In the genomic region with DNA sequence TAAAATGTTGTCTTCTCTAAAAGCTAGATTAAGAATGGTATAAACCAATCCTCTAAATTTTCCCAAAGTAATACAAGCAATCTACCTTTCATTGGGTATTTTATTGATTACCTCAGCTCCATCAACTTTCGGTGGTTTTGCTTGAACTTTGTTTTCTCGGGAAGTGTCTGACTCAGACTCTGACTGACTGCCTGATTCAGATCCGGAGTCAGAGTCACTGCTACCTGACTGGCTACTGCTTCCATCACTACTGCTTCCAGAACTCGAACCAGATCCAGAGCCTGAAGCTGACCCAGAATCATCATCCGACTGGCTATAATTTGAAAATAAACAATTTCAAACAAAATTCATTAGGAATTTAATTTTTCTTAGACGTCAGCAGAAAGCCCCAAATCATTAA, we compare ENCODE assay signal across 12 cellular contexts. TPM values are rescaled to one million over a fixed set of nuclear protein-coding genes. Genes with fewer than 3 reads are reported as not detected.
DNase-seq lines count a peak whose midpoint lies in the region; ATAC-seq, FAIRE-seq and TF ChIP-seq lines count a peak whose summit lies in the region.
"Had no signal": no experiment of that assay in that cellular context is flagged by ENCODE, and none has a peak within 500 bp of the region (broad histone marks: within the 10 kb centered on the region; RNA-seq: fewer than 3 reads in every experiment).

No MANE protein-coding gene starts in this region.

- TF ChIP-seq RAD21 in IMR-90 (IDR thresholded peaks at IDR 0.05; ENCODE audit: low read length) = no peak

- no peak overlapping the region for H3K18ac ChIP-seq in IMR-90 (ENCODE audit: low read depth, low read length)

- H2AK9ac ChIP-seq in IMR-90 (replicated peaks; ENCODE audit: low read depth, low read length, poor library complexity) = no peak overlapping the region

- CTCF ChIA-PET in activated CD8-positive, alpha-beta T cell treated with anti-CD3 and anti-CD28 coated beads for 36 hours (lab: Charles Lee) = interaction anchor here (0.8 to 4.1 kb wide), 11 partner anchors 9 to 161 kb away, joined by 3 to 44 read pairs (median 4); no protein-coding TSS in a partner anchor
- CTCF ChIA-PET in activated CD8-positive, alpha-beta T cell treated with anti-CD3 and anti-CD28 coated beads, Interleukin-2, amount 10 ng/mL, durations not matched to agents 7 days and 5 days (lab: Charles Lee) = interaction anchor here (0.8 to 4.1 kb wide), 9 partner anchors 9 to 156 kb away, joined by 3 to 49 read pairs (median 5); no protein-coding TSS in a partner anchor
- CTCF ChIA-PET in IMR-90 (lab: Yijun Ruan, JAX) = interaction anchor here (0.9 to 1.4 kb wide), 3 partner anchors 11 to 156 kb away, joined by 3 to 6 read pairs (median 4); no protein-coding TSS in a partner anchor

- peak; percentile 71 for FAIRE-seq in keratinocyte (lab: Jason Lieb, UNC)

- WGBS in IMR-90 (ENCODE audit: extremely low coverage in 2 of 2, insufficient read length in 1 of 2), 2 experiments = 56% methylated on average over 3 of the region's 6 CpGs; no CpG with 5 or more reads in 1 of the 2 experiments

- peaks cover 45% of the 10 kb centered on the region for H3K4me1 Mint-ChIP-seq in activated CD8-positive, alpha-beta T cell treated with anti-CD3 and anti-CD28 coated beads for 36 hours (ENCODE audit: low read depth)
- peaks cover 21% of the 10 kb centered on the region for H3K4me1 Mint-ChIP-seq in activated CD8-positive, alpha-beta T cell treated with anti-CD3 and anti-CD28 coated beads, Interleukin-2, amount 10 ng/mL, durations not matched to agents 7 days and 5 days (ENCODE audit: low read depth)

- peaks cover 31% of the 10 kb centered on the region for H3K36me3 Mint-ChIP-seq in activated CD8-positive, alpha-beta T cell treated with anti-CD3 and anti-CD28 coated beads for 36 hours (ENCODE audit: low read depth)
- peaks cover 33% of the 10 kb centered on the region for H3K36me3 Mint-ChIP-seq in activated CD8-positive, alpha-beta T cell treated with anti-CD3 and anti-CD28 coated beads, Interleukin-2, amount 10 ng/mL, durations not matched to agents 7 days and 5 days (ENCODE audit: low read depth)

- no peak overlapping the region for H3K4ac ChIP-seq in IMR-90 (ENCODE audit: low read depth, low read length)

- H2AK5ac ChIP-seq in IMR-90 (ENCODE audit: low read depth, low read length) = no peak overlapping the region

- TF ChIP-seq POLR2A in IMR-90 (IDR thresholded peaks at IDR 0.05; ENCODE audit: low read depth, low read length) = no peak

- H3K36me3 ChIP-seq in IMR-90 (ENCODE audit: control insufficient read depth, insufficient read depth, low read length) (peaks cover 8% of the 10 kb centered on the region), keratinocyte (ENCODE audit: control insufficient read depth in 2 of 2, extremely low read depth in 1 of 2, insufficient read depth in 2 of 2, low read length in 2 of 2) (peaks cover 6 to 9% of the 10 kb centered on the region in 2 experiments)

- H3K9me3 ChIP-seq in IMR-90 (ENCODE audit: control insufficient read depth, insufficient read depth, low read length) = no peaks in the 10 kb centered on the region
- no peaks in the 10 kb centered on the region for H3K9me3 ChIP-seq in keratinocyte (ENCODE audit: control insufficient read depth, low read depth, low read length)
- H3K9me3 ChIP-seq: tibial artery had no signal

- no peak for DNase-seq in activated CD8-positive, alpha-beta T cell treated with anti-CD3 and anti-CD28 coated beads for 36 hours
- no peak for DNase-seq in activated CD8-positive, alpha-beta T cell treated with anti-CD3 and anti-CD28 coated beads, Interleukin-2, amount 10 ng/mL, durations not matched to agents 7 days and 5 days
- DNase-seq in IMR-90 = peak; percentile 63
- peak; percentile 42 for DNase-seq in amniotic epithelial cell (ENCODE audit: low read depth)
- no peak for DNase-seq in keratinocyte (ENCODE audit: low read depth, low spot score)
- DNase-seq in sciatic nerve (ENCODE audit: low spot score) = no peak
- DNase-seq: amniotic stem cell, tibial artery had no signal

- H3K4me2 ChIP-seq in IMR-90 (ENCODE audit: low read depth, low read length) (no peak overlapping the region), keratinocyte (ENCODE audit: control insufficient read depth, extremely low read depth, insufficient read depth, low read depth, low read length) (no peak overlapping the region)

- H3K9me1 ChIP-seq in IMR-90 (ENCODE audit: insufficient read depth, low read length) (no peaks in the 10 kb centered on the region), keratinocyte (ENCODE audit: control insufficient read depth, extremely low read depth, insufficient read depth, low read length) (no peaks in the 10 kb centered on the region)

- POLR2A ChIA-PET in activated CD8-positive, alpha-beta T cell treated with anti-CD3 and anti-CD28 coated beads for 36 hours (lab: Charles Lee) = interaction anchor here (1.1 kb wide), 1 partner anchor 123 kb away, joined by 3 read pairs; no protein-coding TSS in a partner anchor
- POLR2A ChIA-PET in activated CD8-positive, alpha-beta T cell treated with anti-CD3 and anti-CD28 coated beads, Interleukin-2, amount 10 ng/mL, durations not matched to agents 7 days and 5 days (lab: Charles Lee) = interaction anchor here (0.6 to 1.0 kb wide), 2 partner anchors 22 to 75 kb away, joined by 3 read pairs; no protein-coding TSS in a partner anchor
- POLR2A ChIA-PET in IMR-90 (lab: Charles Lee; ENCODE audit: unreplicated experiment) = no interaction called here

- H2BK5ac ChIP-seq in IMR-90 (ENCODE audit: low read depth, low read length, poor library complexity, severe bottlenecking) = no peak overlapping the region

- no peak overlapping the region for H4K8ac ChIP-seq in IMR-90 (ENCODE audit: low read depth in 2 of 2, low read length in 2 of 2)

- H4K20me1 ChIP-seq in IMR-90 (ENCODE audit: insufficient read depth, low read length) = no peaks in the 10 kb centered on the region; the same call in none of the 2 replicates
- H4K20me1 ChIP-seq in keratinocyte (ENCODE audit: control insufficient read depth, extremely low read depth, insufficient read depth, low read length) = no peaks in the 10 kb centered on the region

- H3K23ac ChIP-seq in IMR-90 (ENCODE audit: low read depth, low read length) = no peak overlapping the region

- no TSS peak for BruUV-seq in IMR-90 (replicated peaks; lab: Mats Ljungman, UMichigan)

- dilution Hi-C loops in IMR-90 (cut with HindIII; ENCODE audit: low sequenced_read_pairs, unreplicated experiment) = no loop called here
- dilution Hi-C loops in keratinocyte (cut with MboI; ENCODE audit: extremely low pct_ligation_motif_present, low sequenced_read_pairs) = no loop called here

- H3K4me3 ChIP-seq in IMR-90 (ENCODE audit: insufficient read depth, low read depth, low read length) = no peak overlapping the region
- no peak overlapping the region for H3K4me3 ChIP-seq in keratinocyte (ENCODE audit: control insufficient read depth in 2 of 3, extremely low read depth in 1 of 3, insufficient read depth in 2 of 3, low read depth in 1 of 3, low read length in 3 of 3)
- H3K4me3 ChIP-seq: tibial artery had no signal

- H3K79me2 ChIP-seq in keratinocyte (ENCODE audit: control insufficient read depth, insufficient read depth, low read length) = peaks cover 49% of the 10 kb centered on the region

- in situ Hi-C loops in IMR-90 (cut with MboI; ENCODE audit: low sequenced_read_pairs) = loop anchor here (5.0 kb wide), 1 partner anchor 128 kb away; no protein-coding TSS in a partner anchor

- H3K4me1 ChIP-seq in IMR-90 (ENCODE audit: control insufficient read depth, insufficient read depth, low read length) (peaks cover 2% of the 10 kb centered on the region), keratinocyte (ENCODE audit: control insufficient read depth, extremely low read depth, insufficient read depth, low read length) (no peaks in the 10 kb centered on the region)

- H3K27me3 Mint-ChIP-seq in activated CD8-positive, alpha-beta T cell treated with anti-CD3 and anti-CD28 coated beads for 36 hours = no peaks in the 10 kb centered on the region
- no peaks in the 10 kb centered on the region for H3K27me3 Mint-ChIP-seq in activated CD8-positive, alpha-beta T cell treated with anti-CD3 and anti-CD28 coated beads, Interleukin-2, amount 10 ng/mL, durations not matched to agents 7 days and 5 days (ENCODE audit: low read depth)
- H3K27me3 Mint-ChIP-seq: natural killer cell treated with Interleukin-12 subunit alpha and Interleukin-12 subunit beta and Interleukin-15 and Interleukin-18, amount 100 ng/mL, for 72 hours had no signal

- H4K91ac ChIP-seq in IMR-90 (ENCODE audit: insufficient read depth, low read depth, low read length) = no peak overlapping the region

- H3K14ac ChIP-seq in IMR-90 (replicated peaks; ENCODE audit: low read depth, low read length) = no peak overlapping the region

- H3K79me1 ChIP-seq in IMR-90 (ENCODE audit: low read depth in 1 of 2, low read length in 2 of 2) = peaks cover 0 to 22% of the 10 kb centered on the region in 2 experiments; a peak in 3 of 4 replicates

- H3K9ac ChIP-seq in IMR-90 (ENCODE audit: low read depth, low read length) (no peak overlapping the region), keratinocyte (ENCODE audit: control insufficient read depth, extremely low read depth, insufficient read depth, low read length) (no peak overlapping the region)

- peak overlapping the region; percentile 57 for H3K27ac Mint-ChIP-seq in activated CD8-positive, alpha-beta T cell treated with anti-CD3 and anti-CD28 coated beads for 36 hours
- no peak overlapping the region for H3K27ac Mint-ChIP-seq in activated CD8-positive, alpha-beta T cell treated with anti-CD3 and anti-CD28 coated beads, Interleukin-2, amount 10 ng/mL, durations not matched to agents 7 days and 5 days
- H3K27ac Mint-ChIP-seq: natural killer cell treated with Interleukin-12 subunit alpha and Interleukin-12 subunit beta and Interleukin-15 and Interleukin-18, amount 100 ng/mL, for 72 hours had no signal

- H3K27me3 ChIP-seq in IMR-90 (ENCODE audit: control insufficient read depth, insufficient read depth, low read length) (no peaks in the 10 kb centered on the region), keratinocyte (ENCODE audit: control insufficient read depth, extremely low read depth, insufficient read depth, low read length) (no peaks in the 10 kb centered on the region)
- H3K27me3 ChIP-seq: tibial artery had no signal

- intact Hi-C loops in activated CD8-positive, alpha-beta T cell treated with anti-CD3 and anti-CD28 coated beads for 36 hours (cut with micrococcal nuclease) = no loop called here
- intact Hi-C loops in IMR-90 (cut with micrococcal nuclease) (no loop called here), sciatic nerve (cut with DNase I) (loop anchor here (10.0 kb wide), 1 partner anchor 130 kb away; no protein-coding TSS in a partner anchor)

- H2AFZ ChIP-seq in IMR-90 (replicated peaks; ENCODE audit: low read length, poor library complexity) (no peak overlapping the region), keratinocyte (ENCODE audit: control insufficient read depth, low read length) (no peak overlapping the region)

- H3K4me3 Mint-ChIP-seq in activated CD8-positive, alpha-beta T cell treated with anti-CD3 and anti-CD28 coated beads for 36 hours = no peak overlapping the region
- no peak overlapping the region for H3K4me3 Mint-ChIP-seq in activated CD8-positive, alpha-beta T cell treated with anti-CD3 and anti-CD28 coated beads, Interleukin-2, amount 10 ng/mL, durations not matched to agents 7 days and 5 days
- H3K4me3 Mint-ChIP-seq: natural killer cell treated with Interleukin-12 subunit alpha and Interleukin-12 subunit beta and Interleukin-15 and Interleukin-18, amount 100 ng/mL, for 72 hours had no signal

- no peaks in the 10 kb centered on the region for H3K9me3 Mint-ChIP-seq in activated CD8-positive, alpha-beta T cell treated with anti-CD3 and anti-CD28 coated beads for 36 hours
- no peaks in the 10 kb centered on the region for H3K9me3 Mint-ChIP-seq in activated CD8-positive, alpha-beta T cell treated with anti-CD3 and anti-CD28 coated beads, Interleukin-2, amount 10 ng/mL, durations not matched to agents 7 days and 5 days (ENCODE audit: insufficient read depth)
- H3K9me3 Mint-ChIP-seq: natural killer cell treated with Interleukin-12 subunit alpha and Interleukin-12 subunit beta and Interleukin-15 and Interleukin-18, amount 100 ng/mL, for 72 hours had no signal

- H3K56ac ChIP-seq in IMR-90 (ENCODE audit: extremely low read depth, insufficient read depth, low read length) = no peak overlapping the region

- no peak overlapping the region for H2BK120ac ChIP-seq in IMR-90 (ENCODE audit: low read depth, low read length)

- ATAC-seq in activated CD8-positive, alpha-beta T cell treated with anti-CD3 and anti-CD28 coated beads for 36 hours = no peak
- ATAC-seq in activated CD8-positive, alpha-beta T cell treated with anti-CD3 and anti-CD28 coated beads, Interleukin-2, amount 10 ng/mL, durations not matched to agents 7 days and 5 days = no peak
- ATAC-seq in IMR-90 (ENCODE audit: low read depth) = peak; percentile 44; the same call in 1 of the 2 replicates
- no peak for ATAC-seq in HG03469 (IDR thresholded peaks at IDR 0.05; ENCODE audit: unreplicated experiment)
- no peak for ATAC-seq in HG02884 (IDR thresholded peaks at IDR 0.05; ENCODE audit: unreplicated experiment)
- ATAC-seq in sciatic nerve = no peak

- H3K27ac ChIP-seq in IMR-90 (ENCODE audit: insufficient read depth, low read length) (no peak overlapping the region; the same call in 1 of the 2 replicates), keratinocyte (ENCODE audit: control insufficient read depth, insufficient read depth, low read length) (no peak overlapping the region)
- H3K27ac ChIP-seq: HL-60, tibial artery had no signal

- TF ChIP-seq CTCF in activated CD8-positive, alpha-beta T cell treated with anti-CD3 and anti-CD28 coated beads for 36 hours (IDR thresholded peaks at IDR 0.05) = no peak
- TF ChIP-seq CTCF in IMR-90 (conservative IDR thresholded peaks at IDR 0.05; ENCODE audit: low read depth, low read length) (no peak), keratinocyte (optimal IDR thresholded peaks at IDR 0.05 in 1 of 3, IDR thresholded peaks at IDR 0.05 in 1 of 3, conservative IDR thresholded peaks at IDR 0.05 in 1 of 3; ENCODE audit: extremely low read depth in 1 of 3, insufficient read depth in 2 of 3, low read length in 3 of 3) (no peak)

- H2BK15ac ChIP-seq in IMR-90 (ENCODE audit: low read depth, low read length) = no peak overlapping the region

- no peak overlapping the region for H2BK20ac ChIP-seq in IMR-90 (ENCODE audit: low read depth, low read length)

- H4K5ac ChIP-seq in IMR-90 (ENCODE audit: low read depth, low read length) = no peak overlapping the region

RNA-seq across cellular contexts. Expression of gene CHD1, which starts 24.0 kb away (rescaled TPM):
- total RNA-seq in activated CD8-positive, alpha-beta T cell treated with anti-CD3 and anti-CD28 coated beads for 36 hours = 10 to 100 TPM; 52.0 to 52.8 TPM
- total RNA-seq in activated CD8-positive, alpha-beta T cell treated with anti-CD3 and anti-CD28 coated beads, Interleukin-2, amount 10 ng/mL, durations not matched to agents 7 days and 5 days = 10 to 100 TPM; 44.5 to 46.0 TPM
- total RNA-seq in IMR-90 (2012; rRNA removed) = 33.7 and 61.7 TPM in 2 replicates
- polyA plus RNA-seq in IMR-90 (2012; rRNA removed) = 12.3 and 12.8 TPM in 2 replicates
- 0.67 and 1.3 TPM in 2 replicates for polyA plus RNA-seq in IMR-90 (2012; cell fraction: cytosol; rRNA removed)
- 4.8 and 51.8 TPM in 2 replicates for polyA plus RNA-seq in IMR-90 (2012; cell fraction: nucleus; rRNA removed; ENCODE audit: low replicate concordance)
- 16.0 to 26.5 TPM (median 18.1 TPM) in 3 replicates for polyA plus RNA-seq in keratinocyte
- polyA plus RNA-seq in keratinocyte (2011; ENCODE audit: low read depth) = 48.5 TPM
- 8.6 and 18.5 TPM in 2 replicates for polyA plus RNA-seq in keratinocyte (2011; cell fraction: cytosol; rRNA removed)
- polyA plus RNA-seq in keratinocyte (2011; cell fraction: nucleus; rRNA removed) = 35.3 and 48.2 TPM in 2 replicates
- 17.2 and 20.5 TPM in 2 replicates for polyA plus RNA-seq in keratinocyte (2012; ENCODE audit: low replicate concordance)
- polyA minus RNA-seq in keratinocyte = 3.9 to 51.5 TPM (median 17.4 TPM) in 3 replicates
- polyA minus RNA-seq in keratinocyte (2011; cell fraction: cytosol; rRNA and poly(A)+ RNA removed) = 14.6 TPM
- 39.1 and 68.9 TPM in 2 replicates for polyA minus RNA-seq in keratinocyte (2011; cell fraction: nucleus; rRNA and poly(A)+ RNA removed)
- total RNA-seq in sciatic nerve = 58.0 TPM

Comparison
In these comparisons a context has a peak if more than half of its experiments do, and no peak if none do; other contexts are left out.
1. DNase-seq: peak in IMR-90 (single experiment) and amniotic epithelial cell (single experiment); none in activated CD8-positive, alpha-beta T cell treated with anti-CD3 and anti-CD28 coated beads for 36 hours (single experiment), activated CD8-positive, alpha-beta T cell treated with anti-CD3 and anti-CD28 coated beads, Interleukin-2, amount 10 ng/mL, durations not matched to agents 7 days and 5 days (single experiment), keratinocyte (single experiment) and sciatic nerve (single experiment).